In the genomic region with DNA sequence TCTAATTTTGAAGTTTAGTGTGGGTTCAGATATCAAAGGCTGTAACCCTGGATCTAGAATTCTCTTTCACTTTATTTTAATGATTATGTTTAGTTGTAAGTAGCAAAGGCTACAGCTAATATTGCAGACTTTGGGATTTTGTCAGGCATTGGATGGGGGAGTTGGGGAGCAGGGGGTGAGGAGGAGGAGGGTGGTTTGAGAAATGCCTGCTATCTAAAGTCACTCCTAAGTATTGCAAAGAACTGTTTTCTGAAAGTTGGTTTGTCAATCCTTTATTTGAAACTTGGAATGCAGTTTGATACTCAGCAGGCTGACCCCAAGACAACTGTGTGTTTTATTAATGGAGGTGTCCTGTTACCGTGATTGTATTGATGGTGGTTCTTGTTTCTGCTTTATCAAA, we compare ENCODE assay signal across 9 cellular contexts. TPM values are rescaled to one million over a fixed set of nuclear protein-coding genes. Genes with fewer than 3 reads are reported as not detected.
A peak's percentile ranks its signal among the peaks of the same experiment; 100 is the strongest.
DNase-seq lines count a peak whose midpoint lies in the region; ATAC-seq and TF ChIP-seq lines count a peak whose summit lies in the region.
"Had no signal": no experiment of that assay in that cellular context is flagged by ENCODE, and none has a peak within 500 bp of the region (broad histone marks: within the 10 kb centered on the region; RNA-seq: fewer than 3 reads in every experiment).

No MANE protein-coding gene starts in this region.

- H3K4me1 Mint-ChIP-seq in Calu3 (ENCODE audit: low read depth, unreplicated experiment) = peaks cover 23% of the 10 kb centered on the region

- no peak for ATAC-seq in omental fat pad (ENCODE audit: low FRiP score)

- H2AFZ ChIP-seq in neuronal stem cell (ENCODE audit: low read length) = no peak overlapping the region

- H3K18ac ChIP-seq in neuronal stem cell (ENCODE audit: low read length) = no peak overlapping the region

- H3K27me3 Mint-ChIP-seq in Calu3 (ENCODE audit: unreplicated experiment) = peaks cover 8% of the 10 kb centered on the region

- H3K27me3 ChIP-seq in NT2/D1 (ENCODE audit: insufficient read depth, insufficient read length) (no peaks in the 10 kb centered on the region), endocrine pancreas (ENCODE audit: control insufficient read depth, insufficient read depth, low read length) (no peaks in the 10 kb centered on the region), neuronal stem cell (ENCODE audit: control insufficient read depth in 3 of 3, insufficient read depth in 3 of 3, low read depth in 1 of 3, low read length in 3 of 3) (no peaks in the 10 kb centered on the region)
- H3K27me3 ChIP-seq: pancreas had no signal

- no peak overlapping the region for H3K27ac Mint-ChIP-seq in Calu3 (ENCODE audit: unreplicated experiment)

- H2BK120ac ChIP-seq in neuronal stem cell (ENCODE audit: low read depth, low read length) = no peak overlapping the region

- H3K9ac ChIP-seq in NT2/D1 (ENCODE audit: insufficient read length, low read depth) (no peak overlapping the region), endocrine pancreas (ENCODE audit: control insufficient read depth, insufficient read depth, low read length) (no peak overlapping the region), neuronal stem cell (ENCODE audit: low read depth, low read length, poor library complexity) (no peak overlapping the region)

- H3K4ac ChIP-seq in neuronal stem cell (ENCODE audit: low read length) = no peak overlapping the region

- no peak overlapping the region for H4K91ac ChIP-seq in neuronal stem cell (ENCODE audit: low read depth, low read length, poor library complexity)

- H2BK15ac ChIP-seq in neuronal stem cell (ENCODE audit: low read length) = no peak overlapping the region

- H3K4me2 ChIP-seq in neuronal stem cell (ENCODE audit: insufficient read depth, low read length, poor library complexity, severe bottlenecking) = peak overlapping the region; percentile 70

- H3K4me3 Mint-ChIP-seq in Calu3 (ENCODE audit: low read depth, unreplicated experiment) = peak overlapping the region; percentile 91

- WGBS in neuronal stem cell (ENCODE audit: extremely low coverage in 2 of 2, insufficient read length in 2 of 2, insufficient replicate concordance in 1 of 2), 2 donors = no CpG with 5 or more reads among the region's 1 CpG

- H3K4me1 ChIP-seq in NT2/D1 (ENCODE audit: insufficient read depth, insufficient read length) (no peaks in the 10 kb centered on the region), endocrine pancreas (ENCODE audit: control insufficient read depth, insufficient read depth, low read length) (peaks cover 5% of the 10 kb centered on the region), neuronal stem cell (ENCODE audit: control insufficient read depth in 2 of 2, insufficient read depth in 1 of 2, low read depth in 1 of 2, low read length in 2 of 2) (peaks cover 5 to 17% of the 10 kb centered on the region in 2 donors)

- intact Hi-C loops in Calu3 (cut with micrococcal nuclease; ENCODE audit: unreplicated experiment) = loop anchor here (2.0 to 5.0 kb wide), 3 partner anchors 144 to 315 kb away; a partner anchor contains a TSS

- DNase-seq in Calu3 = no peak
- no peak for DNase-seq in NT2/D1 (ENCODE audit: low read depth, low spot score)
- no peak for DNase-seq in neuronal stem cell (ENCODE audit: low spot score)
- no peak for DNase-seq in HCEC 1CT
- no peak for DNase-seq in omental fat pad (ENCODE audit: low spot score)
- no peak for DNase-seq in caudate nucleus (lab: John Stamatoyannopoulos, UW)
- no peak for DNase-seq in hypothalamus (lab: John Stamatoyannopoulos, UW)

- no peak overlapping the region for H2BK5ac ChIP-seq in neuronal stem cell (ENCODE audit: low read length)

- no peak overlapping the region for H3K23ac ChIP-seq in neuronal stem cell (ENCODE audit: low read depth, low read length, poor library complexity)

- H3K36me3 ChIP-seq in NT2/D1 (ENCODE audit: insufficient read depth, insufficient read length, low read length) = peaks cover 8% of the 10 kb centered on the region
- H3K36me3 ChIP-seq in endocrine pancreas (ENCODE audit: control insufficient read depth, insufficient read depth, low read length) = no peaks in the 10 kb centered on the region
- H3K36me3 ChIP-seq in neuronal stem cell (replicated peaks in 1 of 2; ENCODE audit: control insufficient read depth in 2 of 2, insufficient read depth in 2 of 2, low read length in 2 of 2) = peaks cover 5 to 12% of the 10 kb centered on the region in 2 donors
- H3K36me3 ChIP-seq: pancreas had no signal

- no peak overlapping the region for H4K8ac ChIP-seq in neuronal stem cell (ENCODE audit: low read depth, low read length)

- CTCF ChIA-PET in Calu3 (lab: Charles Lee) = interaction anchor here (0.7 kb wide), 1 partner anchor 242 kb away, joined by 4 read pairs; no protein-coding TSS in a partner anchor

- peaks cover 17% of the 10 kb centered on the region for H3K36me3 Mint-ChIP-seq in Calu3 (ENCODE audit: insufficient read depth, unreplicated experiment)

- H3K79me1 ChIP-seq in neuronal stem cell (ENCODE audit: low read depth, low read length) = peaks cover 6% of the 10 kb centered on the region

- H3K27ac ChIP-seq in neuronal stem cell (replicated peaks; ENCODE audit: low read length) (no peak overlapping the region), caudate nucleus (ENCODE audit: low read depth, low read length) (no peak overlapping the region)

- H3K14ac ChIP-seq in neuronal stem cell (ENCODE audit: low read length) = no peak overlapping the region

- H2AK5ac ChIP-seq in neuronal stem cell (ENCODE audit: low read depth, low read length) = no peak overlapping the region

- H3K4me3 ChIP-seq in NT2/D1 (ENCODE audit: insufficient read length, low read depth) (peak overlapping the region; percentile 71), endocrine pancreas (ENCODE audit: control insufficient read depth, insufficient read depth, low read length) (peak overlapping the region; percentile 78), neuronal stem cell (ENCODE audit: low read length in 2 of 2) (peak overlapping the region in 1 of 2 donors; percentile 91)

- BruUV-seq in Calu3 (replicated peaks; lab: Mats Ljungman, UMichigan) = no TSS peak

- TF ChIP-seq CTCF in Calu3 (IDR thresholded peaks at IDR 0.05; ENCODE audit: unreplicated experiment) (no peak), omental fat pad (IDR thresholded peaks at IDR 0.05) (no peak)

- H3K9me3 ChIP-seq in NT2/D1 (ENCODE audit: insufficient read depth, low read length) (no peaks in the 10 kb centered on the region), endocrine pancreas (ENCODE audit: control insufficient read depth, low read length) (no peaks in the 10 kb centered on the region), neuronal stem cell (replicated peaks in 1 of 2; ENCODE audit: control insufficient read depth in 2 of 2, insufficient read depth in 1 of 2, low read depth in 1 of 2, low read length in 2 of 2) (peaks cover 0 to 5% of the 10 kb centered on the region in 2 donors)
- H3K9me3 ChIP-seq: pancreas had no signal

- H2BK12ac ChIP-seq in neuronal stem cell (ENCODE audit: low read length) = no peak overlapping the region

- H3K9me3 Mint-ChIP-seq in Calu3 (ENCODE audit: low read depth, unreplicated experiment) = no peaks in the 10 kb centered on the region

RNA-seq across cellular contexts. Expression of a gene that starts 1.2 kb away (rescaled TPM):
- 38.2 and 39.2 TPM in 2 replicates for total RNA-seq in Calu3 (2022)
- 63.6 TPM for polyA plus RNA-seq in neuronal stem cell (2013, experiment 1 of 2)
- 65.4 TPM for polyA plus RNA-seq in neuronal stem cell (2013, experiment 2 of 2)
- 10 to 100 TPM; 18.5 to 32.9 (median 25.1) TPM for total RNA-seq in omental fat pad
